ENCODE assay signal across 8 cellular contexts in genomic region chr4:2058264-2059033, GRCh38. TPM values are rescaled to one million over a fixed set of nuclear protein-coding genes. Genes with fewer than 3 reads are reported as not detected.
A peak's percentile ranks its signal among the peaks of the same experiment; 100 is the strongest.
DNase-seq lines count a peak whose midpoint lies in the region; ATAC-seq and TF ChIP-seq lines count a peak whose summit lies in the region.

No MANE protein-coding gene starts in this region.

- H3K4me3 Mint-ChIP-seq in MCF 10A (ENCODE audit: unreplicated experiment) = peak overlapping the region; percentile 51
- H3K4me3 Mint-ChIP-seq in immature natural killer cell = no peak overlapping the region

- H3K27me3 ChIP-seq in HUES64 (ENCODE audit: insufficient read depth, low read length) = peaks cover 74% of the 10 kb centered on the region

- H3K9me3 ChIP-seq in HUES64 (ENCODE audit: insufficient read depth, low read depth, low read length) = no peaks in the 10 kb centered on the region

- WGBS in HUES64 = under 1% methylated on average over 91 of the region's 91 CpGs

- ATAC-seq in HG03342 (IDR thresholded peaks at IDR 0.05; ENCODE audit: unreplicated experiment) = no peak
- no peak for ATAC-seq in sciatic nerve

- H3K36me3 ChIP-seq in HUES64 (ENCODE audit: insufficient read depth, low read length) = no peaks in the 10 kb centered on the region

- H3K4me1 ChIP-seq in HUES64 (ENCODE audit: insufficient read depth, low read length) = 0 out of 2 replicates have a peak, but pooled peaks cover 3% of the 10 kb centered on the region

- POLR2A ChIA-PET in AG04449 (lab: Yijun Ruan, JAX) = no interaction called here
- POLR2A ChIA-PET in MCF 10A (lab: Yijun Ruan, JAX) = no interaction called here

- intact Hi-C loops in MCF 10A (cut with micrococcal nuclease) = no loop called here
- intact Hi-C loops in sciatic nerve (cut with DNase I) = no loop called here

- TF ChIP-seq CTCF in AG04449 (IDR thresholded peaks at IDR 0.05; ENCODE audit: insufficient read depth, low read length, missing control alignments) (no peak), MCF 10A (IDR thresholded peaks at IDR 0.05; ENCODE audit: unreplicated experiment) (no peak)

- H3K4me3 ChIP-seq in AG04449 (ENCODE audit: low read depth, low read length) (peak overlapping the region; percentile 8; the same call in 1 of the 2 replicates), HUES64 (ENCODE audit: low read length) (peak overlapping the region; percentile 52)

- no TSS peak for BruUV-seq in MCF 10A (replicated peaks; lab: Mats Ljungman, UMichigan)

- no peaks in the 10 kb centered on the region for H3K9me3 Mint-ChIP-seq in MCF 10A (ENCODE audit: unreplicated experiment)
- no peaks in the 10 kb centered on the region for H3K9me3 Mint-ChIP-seq in immature natural killer cell

- no peak overlapping the region for H3K27ac Mint-ChIP-seq in MCF 10A (ENCODE audit: low read depth, unreplicated experiment)
- H3K27ac Mint-ChIP-seq in immature natural killer cell = no peak overlapping the region

- H3K4me1 Mint-ChIP-seq in MCF 10A (ENCODE audit: insufficient read depth, unreplicated experiment) (no peaks in the 10 kb centered on the region), immature natural killer cell (peaks cover 0 to 3% of the 10 kb centered on the region in 2 donors)

- H3K9ac ChIP-seq in HUES64 (ENCODE audit: low read depth, low read length) = no peak overlapping the region; the same call in 1 of the 2 replicates

- H3K27me3 Mint-ChIP-seq in MCF 10A (ENCODE audit: insufficient read depth, unreplicated experiment) = peaks cover 22% of the 10 kb centered on the region
- peaks cover 2 to 18% (median 8%) of the 10 kb centered on the region in 3 donors for H3K27me3 Mint-ChIP-seq in immature natural killer cell (ENCODE audit: low read depth in 3 of 3)

- DNase-seq in AG04449 (ENCODE audit: low read depth, low spot score) = no peak
- no peak for DNase-seq in MCF 10A (ENCODE audit: unreplicated experiment)
- peak; percentile 55 for DNase-seq in midbrain (lab: John Stamatoyannopoulos, UW)
- no peak for DNase-seq in sciatic nerve (ENCODE audit: low spot score)
- no peak for DNase-seq in amniotic stem cell (lab: John Stamatoyannopoulos, UW)
- no peak for DNase-seq in immature natural killer cell

- H3K36me3 Mint-ChIP-seq in MCF 10A (ENCODE audit: insufficient read depth, unreplicated experiment) (no peaks in the 10 kb centered on the region), immature natural killer cell (no peaks in the 10 kb centered on the region)

- no peak overlapping the region for H3K27ac ChIP-seq in HUES64 (ENCODE audit: low read depth, low read length)

- CTCF ChIA-PET in AG04449 (lab: Yijun Ruan, JAX) = no interaction called here
- CTCF ChIA-PET in MCF 10A (lab: Yijun Ruan, JAX) = no interaction called here

RNA-seq across cellular contexts. Expression of gene NAT8L, which starts 0.7 kb away (rescaled TPM):
- polyA plus RNA-seq in HUES64 (2013, experiment 1 of 2) = 5.1 TPM
- polyA plus RNA-seq in HUES64 (2013, experiment 2 of 2) = 4.5 TPM
- 0.79 and 0.93 TPM in 2 replicates for total RNA-seq in MCF 10A (2022)
- total RNA-seq in sciatic nerve = 8.1 TPM
- not detected for polyA plus RNA-seq in immature natural killer cell

RNA-seq across cellular contexts. Expression of gene NELFA, which starts 49.7 kb away (rescaled TPM):
- polyA plus RNA-seq in HUES64 (2013, experiment 1 of 2) = 36.2 TPM
- 34.1 TPM for polyA plus RNA-seq in HUES64 (2013, experiment 2 of 2)
- total RNA-seq in MCF 10A (2022) (30.1 and 36.2 TPM in 2 replicates), sciatic nerve (27.2 TPM)
- 10 to 100 TPM in 2 of 3 donors, 1 to 10 TPM in 1; 6.0 to 28.6 (median 10.2) TPM for polyA plus RNA-seq in immature natural killer cell
